1 cellular context compared by ENCODE assay signal in the genomic region with DNA sequence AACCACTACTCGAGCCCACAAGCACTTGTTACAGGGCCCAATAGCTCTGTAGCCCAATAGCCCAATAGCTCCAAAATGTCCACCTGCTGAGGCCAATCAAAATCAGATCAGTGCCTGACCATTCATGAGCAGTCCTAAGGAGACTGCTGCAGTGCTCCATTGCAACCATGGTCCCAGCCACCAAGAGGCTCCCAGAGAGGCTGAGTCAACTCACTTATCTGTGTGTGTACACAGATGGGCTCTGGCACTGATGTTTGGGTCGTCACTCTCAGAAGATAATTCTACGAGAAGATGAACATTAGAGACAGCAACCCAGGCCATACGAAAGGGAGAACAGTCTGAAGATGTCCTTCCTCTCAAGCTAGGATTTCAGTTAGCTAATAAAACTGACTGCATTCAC.
TF ChIP-seq lines count a peak whose summit lies in the region.

No MANE protein-coding gene starts in this region.

TF ChIP-seq in HepG2, 621 proteins besides CTCF, POLR2A, EP300 and RAD21 (continued from another document):
- TF ChIP-seq, protein P1, sequence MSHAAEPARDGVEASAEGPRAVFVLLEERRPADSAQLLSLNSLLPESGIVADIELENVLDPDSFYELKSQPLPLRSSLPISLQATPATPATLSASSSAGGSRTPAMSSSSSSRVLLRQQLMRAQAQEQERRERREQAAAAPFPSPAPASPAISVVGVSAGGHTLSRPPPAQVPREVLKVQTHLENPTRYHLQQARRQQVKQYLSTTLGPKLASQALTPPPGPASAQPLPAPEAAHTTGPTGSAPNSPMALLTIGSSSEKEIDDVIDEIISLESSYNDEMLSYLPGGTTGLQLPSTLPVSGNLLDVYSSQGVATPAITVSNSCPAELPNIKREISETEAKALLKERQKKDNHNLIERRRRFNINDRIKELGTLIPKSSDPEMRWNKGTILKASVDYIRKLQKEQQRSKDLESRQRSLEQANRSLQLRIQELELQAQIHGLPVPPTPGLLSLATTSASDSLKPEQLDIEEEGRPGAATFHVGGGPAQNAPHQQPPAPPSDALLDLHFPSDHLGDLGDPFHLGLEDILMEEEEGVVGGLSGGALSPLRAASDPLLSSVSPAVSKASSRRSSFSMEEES (CRISPR knock-in tag; IDR thresholded peaks at IDR 0.05) = no peak
- TF ChIP-seq, protein P2, sequence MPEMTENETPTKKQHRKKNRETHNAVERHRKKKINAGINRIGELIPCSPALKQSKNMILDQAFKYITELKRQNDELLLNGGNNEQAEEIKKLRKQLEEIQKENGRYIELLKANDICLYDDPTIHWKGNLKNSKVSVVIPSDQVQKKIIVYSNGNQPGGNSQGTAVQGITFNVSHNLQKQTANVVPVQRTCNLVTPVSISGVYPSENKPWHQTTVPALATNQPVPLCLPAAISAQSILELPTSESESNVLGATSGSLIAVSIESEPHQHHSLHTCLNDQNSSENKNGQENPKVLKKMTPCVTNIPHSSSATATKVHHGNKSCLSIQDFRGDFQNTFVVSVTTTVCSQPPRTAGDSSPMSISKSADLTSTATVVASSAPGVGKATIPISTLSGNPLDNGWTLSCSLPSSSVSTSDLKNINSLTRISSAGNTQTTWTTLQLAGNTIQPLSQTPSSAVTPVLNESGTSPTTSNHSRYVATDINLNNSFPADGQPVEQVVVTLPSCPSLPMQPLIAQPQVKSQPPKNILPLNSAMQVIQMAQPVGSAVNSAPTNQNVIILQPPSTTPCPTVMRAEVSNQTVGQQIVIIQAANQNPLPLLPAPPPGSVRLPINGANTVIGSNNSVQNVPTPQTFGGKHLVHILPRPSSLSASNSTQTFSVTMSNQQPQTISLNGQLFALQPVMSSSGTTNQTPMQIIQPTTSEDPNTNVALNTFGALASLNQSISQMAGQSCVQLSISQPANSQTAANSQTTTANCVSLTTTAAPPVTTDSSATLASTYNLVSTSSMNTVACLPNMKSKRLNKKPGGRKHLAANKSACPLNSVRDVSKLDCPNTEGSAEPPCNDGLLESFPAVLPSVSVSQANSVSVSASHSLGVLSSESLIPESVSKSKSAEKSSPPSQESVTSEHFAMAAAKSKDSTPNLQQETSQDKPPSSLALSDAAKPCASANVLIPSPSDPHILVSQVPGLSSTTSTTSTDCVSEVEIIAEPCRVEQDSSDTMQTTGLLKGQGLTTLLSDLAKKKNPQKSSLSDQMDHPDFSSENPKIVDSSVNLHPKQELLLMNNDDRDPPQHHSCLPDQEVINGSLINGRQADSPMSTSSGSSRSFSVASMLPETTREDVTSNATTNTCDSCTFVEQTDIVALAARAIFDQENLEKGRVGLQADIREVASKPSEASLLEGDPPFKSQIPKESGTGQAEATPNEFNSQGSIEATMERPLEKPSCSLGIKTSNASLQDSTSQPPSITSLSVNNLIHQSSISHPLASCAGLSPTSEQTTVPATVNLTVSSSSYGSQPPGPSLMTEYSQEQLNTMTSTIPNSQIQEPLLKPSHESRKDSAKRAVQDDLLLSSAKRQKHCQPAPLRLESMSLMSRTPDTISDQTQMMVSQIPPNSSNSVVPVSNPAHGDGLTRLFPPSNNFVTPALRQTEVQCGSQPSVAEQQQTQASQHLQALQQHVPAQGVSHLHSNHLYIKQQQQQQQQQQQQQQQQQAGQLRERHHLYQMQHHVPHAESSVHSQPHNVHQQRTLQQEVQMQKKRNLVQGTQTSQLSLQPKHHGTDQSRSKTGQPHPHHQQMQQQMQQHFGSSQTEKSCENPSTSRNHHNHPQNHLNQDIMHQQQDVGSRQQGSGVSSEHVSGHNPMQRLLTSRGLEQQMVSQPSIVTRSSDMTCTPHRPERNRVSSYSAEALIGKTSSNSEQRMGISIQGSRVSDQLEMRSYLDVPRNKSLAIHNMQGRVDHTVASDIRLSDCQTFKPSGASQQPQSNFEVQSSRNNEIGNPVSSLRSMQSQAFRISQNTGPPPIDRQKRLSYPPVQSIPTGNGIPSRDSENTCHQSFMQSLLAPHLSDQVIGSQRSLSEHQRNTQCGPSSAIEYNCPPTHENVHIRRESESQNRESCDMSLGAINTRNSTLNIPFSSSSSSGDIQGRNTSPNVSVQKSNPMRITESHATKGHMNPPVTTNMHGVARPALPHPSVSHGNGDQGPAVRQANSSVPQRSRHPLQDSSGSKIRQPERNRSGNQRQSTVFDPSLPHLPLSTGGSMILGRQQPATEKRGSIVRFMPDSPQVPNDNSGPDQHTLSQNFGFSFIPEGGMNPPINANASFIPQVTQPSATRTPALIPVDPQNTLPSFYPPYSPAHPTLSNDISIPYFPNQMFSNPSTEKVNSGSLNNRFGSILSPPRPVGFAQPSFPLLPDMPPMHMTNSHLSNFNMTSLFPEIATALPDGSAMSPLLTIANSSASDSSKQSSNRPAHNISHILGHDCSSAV (CRISPR knock-in tag; IDR thresholded peaks at IDR 0.05; ENCODE audit: borderline replicate concordance) = no peak
